Comparison of ENCODE assay signal across 11 cellular contexts in the genomic region with DNA sequence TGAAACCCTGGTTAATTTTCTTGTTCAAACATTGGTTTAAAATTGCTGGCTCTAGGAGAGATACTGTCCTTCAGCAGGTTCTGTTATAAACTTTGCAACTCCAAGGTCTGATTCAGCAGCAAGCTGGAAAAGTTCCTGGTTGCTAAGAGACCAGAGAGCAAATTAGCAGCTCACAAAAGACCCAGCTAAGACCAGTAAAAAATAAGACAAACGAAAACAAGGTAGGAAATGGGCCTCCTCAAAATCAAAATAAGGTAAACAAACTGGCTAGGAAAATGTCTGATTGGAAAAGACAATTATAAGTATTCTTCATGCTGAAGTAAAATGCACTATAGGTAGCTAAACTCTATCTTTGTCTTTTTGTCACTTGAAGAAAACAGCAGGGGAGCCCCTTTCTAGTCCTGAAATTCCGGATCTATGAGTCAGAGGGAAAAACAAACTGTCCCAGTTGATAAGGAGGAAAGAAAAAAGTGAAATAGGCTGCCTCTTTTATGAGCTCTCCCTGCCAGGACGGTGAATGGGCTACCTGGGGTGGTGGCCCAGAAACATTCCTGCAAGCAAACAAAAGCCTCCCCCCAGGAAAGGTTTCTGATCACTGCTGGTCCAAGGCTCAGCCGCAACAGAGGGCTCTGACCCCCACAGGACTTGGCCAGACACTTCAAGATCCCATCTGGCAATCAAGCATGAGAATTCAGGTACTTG. TPM values are rescaled to one million over a fixed set of nuclear protein-coding genes. Genes with fewer than 3 reads are reported as not detected.
DNase-seq lines count a peak whose midpoint lies in the region; ATAC-seq and TF ChIP-seq lines count a peak whose summit lies in the region.
"Had no signal": no experiment of that assay in that cellular context is flagged by ENCODE, and none has a peak within 500 bp of the region (broad histone marks: within the 10 kb centered on the region; RNA-seq: fewer than 3 reads in every experiment).

No MANE protein-coding gene starts in this region.

- POLR2A ChIA-PET in MCF 10A (lab: Yijun Ruan, JAX): interaction anchor here (0.8 to 1.7 kb wide), 3 partner anchors 18 to 74 kb away, joined by 3 to 6 read pairs (median 3); a partner anchor contains a TSS

- H4K20me1 ChIP-seq in mammary epithelial cell (ENCODE audit: insufficient read depth, low read length): no peaks in the 10 kb centered on the region

- no peak for TF ChIP-seq CTCF in MCF 10A (IDR thresholded peaks at IDR 0.05; ENCODE audit: unreplicated experiment)
- TF ChIP-seq CTCF in breast epithelium (IDR thresholded peaks at IDR 0.05): no peak
- no peak for TF ChIP-seq CTCF in mammary epithelial cell (conservative IDR thresholded peaks at IDR 0.05 in 1 of 2, IDR thresholded peaks at IDR 0.05 in 1 of 2; ENCODE audit: extremely low read depth in 1 of 2, insufficient read depth in 1 of 2, low read depth in 1 of 2, low read length in 2 of 2)
- TF ChIP-seq CTCF in upper lobe of right lung (IDR thresholded peaks at IDR 0.05): no peak
- no peak for TF ChIP-seq CTCF in CD14-positive monocyte (IDR thresholded peaks at IDR 0.05)

- CTCF ChIA-PET in MCF 10A (lab: Yijun Ruan, JAX): interaction anchor here (0.6 to 2.5 kb wide), 5 partner anchors 10 to 59 kb away, joined by 3 to 12 read pairs (median 3); no protein-coding TSS in a partner anchor
- CTCF ChIA-PET in mammary epithelial cell (lab: Charles Lee; ENCODE audit: low non-redundant PET): no interaction called here

- H3K9me3 ChIP-seq in breast epithelium: no peaks in the 10 kb centered on the region
- H3K9me3 ChIP-seq in mammary epithelial cell (replicated peaks; ENCODE audit: insufficient read depth, low read length): no peaks in the 10 kb centered on the region
- no peaks in the 10 kb centered on the region for H3K9me3 ChIP-seq in upper lobe of right lung
- H3K9me3 ChIP-seq: spleen had no signal

- peak; percentile 16 for DNase-seq in MCF 10A (ENCODE audit: unreplicated experiment)
- no peak for DNase-seq in breast epithelium (ENCODE audit: low spot score in 2 of 2)
- DNase-seq in mammary epithelial cell: peak; percentile 21
- DNase-seq in left colon: peak in 1 of 2 donors; percentile 58
- no peak for DNase-seq in upper lobe of right lung
- DNase-seq in NCI-H1694 (lab: John Stamatoyannopoulos, UW): no peak
- no peak for DNase-seq in CD14-positive monocyte (ENCODE audit: low spot score)
- DNase-seq: CD4-positive, CD25-positive, alpha-beta regulatory T cell; spleen had no signal

- BruUV-seq in MCF 10A (replicated peaks; lab: Mats Ljungman, UMichigan): no TSS peak
- BruUV-seq in mammary epithelial cell (replicated peaks; lab: Mats Ljungman, UMichigan): no TSS peak

- H3K9me3 Mint-ChIP-seq in MCF 10A (ENCODE audit: unreplicated experiment): no peaks in the 10 kb centered on the region
- no peaks in the 10 kb centered on the region for H3K9me3 Mint-ChIP-seq in CD14-positive monocyte
- H3K9me3 Mint-ChIP-seq: CD4-positive, CD25-positive, alpha-beta regulatory T cell had no signal

- H3K79me2 ChIP-seq in mammary epithelial cell (ENCODE audit: insufficient read depth, low read length): no peaks in the 10 kb centered on the region

- H3K4me3 Mint-ChIP-seq in MCF 10A (ENCODE audit: unreplicated experiment): no peak overlapping the region
- H3K4me3 Mint-ChIP-seq in CD14-positive monocyte: no peak overlapping the region
- H3K4me3 Mint-ChIP-seq: CD4-positive, CD25-positive, alpha-beta regulatory T cell had no signal

- H3K4me2 ChIP-seq in mammary epithelial cell (ENCODE audit: insufficient read depth, low read depth, low read length): no peak overlapping the region

- WGBS in mammary epithelial cell (ENCODE audit: low coverage, missing lambda C conversion rate): 48% methylated on average over 4 of the region's 4 CpGs

- H3K36me3 Mint-ChIP-seq in MCF 10A (ENCODE audit: insufficient read depth, unreplicated experiment) (no peaks in the 10 kb centered on the region), CD14-positive monocyte (no peaks in the 10 kb centered on the region)
- H3K36me3 Mint-ChIP-seq: CD4-positive, CD25-positive, alpha-beta regulatory T cell had no signal

- intact Hi-C loops in MCF 10A (cut with micrococcal nuclease) (no loop called here), breast epithelium (cut with DNase I; ENCODE audit: low total_unique reads) (no loop called here), mammary epithelial cell (cut with micrococcal nuclease) (no loop called here), left colon (cut with DNase I, micrococcal nuclease) (no loop called here), upper lobe of right lung (cut with DNase I) (no loop called here), CD14-positive monocyte (cut with micrococcal nuclease) (no loop called here)

- H2AFZ ChIP-seq in mammary epithelial cell (ENCODE audit: low read depth, low read length): no peak overlapping the region

- H3K4me3 ChIP-seq in breast epithelium (no peak overlapping the region), mammary epithelial cell (replicated peaks in 1 of 3; ENCODE audit: insufficient read depth in 1 of 3, low read depth in 2 of 3, low read length in 3 of 3) (no peak overlapping the region), upper lobe of right lung (no peak overlapping the region)
- H3K4me3 ChIP-seq: spleen had no signal

- H3K4me1 ChIP-seq in breast epithelium (no peaks in the 10 kb centered on the region), mammary epithelial cell (ENCODE audit: insufficient read depth, low read length) (peaks cover 8% of the 10 kb centered on the region), upper lobe of right lung (peaks cover 12% of the 10 kb centered on the region)

- no peaks in the 10 kb centered on the region for H3K36me3 ChIP-seq in breast epithelium
- no peaks in the 10 kb centered on the region for H3K36me3 ChIP-seq in mammary epithelial cell (ENCODE audit: insufficient read depth, low read length)
- no peaks in the 10 kb centered on the region for H3K36me3 ChIP-seq in upper lobe of right lung
- H3K36me3 ChIP-seq: spleen had no signal

- no peak for TF ChIP-seq POLR2A in breast epithelium (IDR thresholded peaks at IDR 0.05)

- H3K27me3 ChIP-seq in breast epithelium (no peaks in the 10 kb centered on the region), mammary epithelial cell (ENCODE audit: insufficient read depth, low read length) (no peaks in the 10 kb centered on the region), upper lobe of right lung (no peaks in the 10 kb centered on the region)

- H3K9ac ChIP-seq in mammary epithelial cell (ENCODE audit: insufficient read depth, low read length): no peak overlapping the region

- in situ Hi-C loops in mammary epithelial cell (cut with MboI; ENCODE audit: low sequenced_read_pairs in 2 of 2): no loop called here

- H3K27ac Mint-ChIP-seq in MCF 10A (ENCODE audit: low read depth, unreplicated experiment): peak overlapping the region; percentile 47
- H3K27ac Mint-ChIP-seq in CD14-positive monocyte: peak overlapping the region in 1 of 7 donors; percentile 8
- H3K27ac Mint-ChIP-seq: CD4-positive, CD25-positive, alpha-beta regulatory T cell had no signal

- ATAC-seq in left colon: peak; percentile 79
- peak; percentile 40 for ATAC-seq in upper lobe of right lung
- no peak for ATAC-seq in HG03378 (IDR thresholded peaks at IDR 0.05; ENCODE audit: unreplicated experiment)

- H3K27ac ChIP-seq in breast epithelium (no peak overlapping the region), mammary epithelial cell (ENCODE audit: insufficient read depth, low read depth, low read length) (no peak overlapping the region), upper lobe of right lung (peak overlapping the region; percentile 65)
- H3K27ac ChIP-seq: HL-60, spleen had no signal

- H3K4me1 Mint-ChIP-seq in MCF 10A (ENCODE audit: insufficient read depth, unreplicated experiment) (peaks cover 14% of the 10 kb centered on the region), CD14-positive monocyte (no peaks in the 10 kb centered on the region)
- H3K4me1 Mint-ChIP-seq: CD4-positive, CD25-positive, alpha-beta regulatory T cell had no signal

- H3K27me3 Mint-ChIP-seq in MCF 10A (ENCODE audit: insufficient read depth, unreplicated experiment): peaks cover 21% of the 10 kb centered on the region
- peaks cover 7 to 14% (median 13%) of the 10 kb centered on the region in 3 donors for H3K27me3 Mint-ChIP-seq in CD14-positive monocyte (ENCODE audit: low read depth in 3 of 3)

- dilution Hi-C loops in mammary epithelial cell (cut with HindIII; ENCODE audit: low sequenced_read_pairs): no loop called here

RNA-seq across cellular contexts. Expression of a gene that starts 41.6 kb away (rescaled TPM):
- total RNA-seq in MCF 10A (2022) (0.19 and 0.59 TPM in 2 replicates), breast epithelium (1 to 10 TPM; 1.1 to 2.0 (median 1.8) TPM), mammary epithelial cell (under 1 TPM; 0.50 to 0.54 TPM), left colon (1 to 10 TPM; 2.2 to 6.6 TPM), upper lobe of right lung (1.4 TPM)
- polyA plus RNA-seq in mammary epithelial cell (0.19 TPM), CD14-positive monocyte (under 1 TPM in 1 of 2 donors, not detected in 1; 0.09 TPM)
- not detected for polyA minus RNA-seq in mammary epithelial cell

RNA-seq across cellular contexts. Expression of a gene that starts 44.9 kb away (rescaled TPM):
- not detected in 2 replicates for total RNA-seq in MCF 10A (2022)
- not detected for total RNA-seq in breast epithelium
- not detected for total RNA-seq in mammary epithelial cell
- polyA plus RNA-seq in mammary epithelial cell: not detected
- polyA minus RNA-seq in mammary epithelial cell: not detected
- total RNA-seq in left colon: not detected
- total RNA-seq in upper lobe of right lung: not detected
- polyA plus RNA-seq in CD14-positive monocyte: not detected
- total RNA-seq: CD4-positive, CD25-positive, alpha-beta regulatory T cell had no signal
- polyA plus RNA-seq: CD4-positive, CD25-positive, alpha-beta regulatory T cell had no signal

RNA-seq across cellular contexts. Expression of a gene that starts 55.6 kb away (rescaled TPM):
- total RNA-seq in MCF 10A (2022) (not detected in 2 replicates), breast epithelium (not detected), mammary epithelial cell (not detected), left colon (not detected), upper lobe of right lung (not detected)
- polyA plus RNA-seq in mammary epithelial cell (not detected), CD14-positive monocyte (under 1 TPM; 0.14 to 0.42 TPM)
- polyA minus RNA-seq in mammary epithelial cell: not detected
- total RNA-seq: CD4-positive, CD25-positive, alpha-beta regulatory T cell had no signal
- polyA plus RNA-seq: spleen had no signal

Comparison
In these comparisons a context has a peak if more than half of its experiments do, and no peak if none do; other contexts are left out.
1. DNase-seq: peak in MCF 10A (single experiment) and mammary epithelial cell (single experiment); none in breast epithelium (0 of 2), upper lobe of right lung (single experiment), NCI-H1694 (single experiment) and CD14-positive monocyte (single experiment).